8 cellular contexts compared by ENCODE assay signal in the genomic region with DNA sequence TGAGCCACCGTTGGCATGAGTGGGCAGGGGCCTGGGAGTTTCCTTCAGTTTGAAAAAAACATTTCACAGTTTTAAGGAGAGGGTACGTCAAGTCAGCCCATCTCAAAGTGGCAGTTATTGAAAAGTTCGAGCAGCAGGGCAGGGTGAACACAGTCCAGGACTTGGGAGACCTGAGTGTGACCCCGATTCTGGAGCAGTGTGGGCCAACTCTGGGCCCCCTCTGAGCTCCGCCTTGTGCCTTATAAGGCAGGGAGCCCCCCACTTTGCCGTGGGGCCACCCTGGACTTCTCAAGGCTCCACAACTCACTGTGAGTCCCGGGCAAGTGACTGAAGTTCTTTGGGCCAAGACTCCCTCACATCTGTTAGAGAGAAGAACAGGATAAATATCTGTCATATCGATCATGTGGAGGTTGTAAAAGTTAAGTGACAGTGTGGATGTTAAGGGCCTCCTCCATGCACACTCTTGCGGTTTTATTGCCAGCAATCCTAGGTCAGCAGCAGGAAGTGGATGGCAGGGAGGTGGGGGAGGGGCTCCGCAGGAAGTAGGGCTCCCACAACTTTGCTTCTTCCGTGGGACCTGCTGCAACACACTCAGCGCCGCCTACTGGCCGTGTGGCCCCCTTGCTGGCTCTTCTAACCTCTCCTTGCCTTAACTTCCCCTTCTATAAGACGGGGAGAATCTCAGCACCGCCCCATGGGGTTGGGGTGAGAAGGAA.
DNase-seq lines count a peak whose midpoint lies in the region; ATAC-seq, FAIRE-seq and TF ChIP-seq lines count a peak whose summit lies in the region.

No MANE protein-coding gene starts in this region.

- no peak for DNase-seq in AG09309 (ENCODE audit: low read depth)
- DNase-seq in H54 (ENCODE audit: insufficient read length, low spot score) = peak; percentile 61
- DNase-seq in SIG-M5 treated with dmso at 0.1 percent for 504 hours (lab: John Stamatoyannopoulos, UW; ENCODE audit: unreplicated experiment) = peak; percentile 99
- DNase-seq in activated effector memory CD4-positive, alpha-beta T cell treated with anti-CD3 and anti-CD28 coated beads, Interleukin-2, amount 50 U/mL, for 16 hours = peak; percentile 88
- DNase-seq in iPS DF 19.7 (ENCODE audit: low read depth, low spot score) = peak; percentile 74
- peak; percentile 87 for DNase-seq in stimulated activated CD4-positive, alpha-beta T cell treated with anti-CD3 and anti-CD28 coated beads, Interleukin-1b, Interleukin-23, amount 100 ng/mL, for 48 hours

- no peak for FAIRE-seq in H54 (lab: Jason Lieb, UNC)

- ATAC-seq in HG02798 (IDR thresholded peaks at IDR 0.05; ENCODE audit: poor library complexity, unreplicated experiment) (no peak), HG03039 (IDR thresholded peaks at IDR 0.05; ENCODE audit: unreplicated experiment) (no peak)

- TF ChIP-seq POLR2A in H54 (IDR thresholded peaks at IDR 0.05; ENCODE audit: low read depth, low read length) = no peak

- no peak overlapping the region for H3K4me3 ChIP-seq in AG09309 (ENCODE audit: control insufficient read depth, low read depth, low read length)

- peak; percentile 59 for TF ChIP-seq CTCF in AG09309 (IDR thresholded peaks at IDR 0.05; ENCODE audit: control insufficient read depth, insufficient read depth, low read depth, low read length, missing control alignments)
